9 cellular contexts compared by ENCODE assay signal in genomic region chr10:102400061-102400460, GRCh38. TPM values are rescaled to one million over a fixed set of nuclear protein-coding genes. Genes with fewer than 3 reads are reported as not detected.
DNase-seq lines count a peak whose midpoint lies in the region; ATAC-seq, FAIRE-seq and TF ChIP-seq lines count a peak whose summit lies in the region.
"Had no signal": no experiment of that assay in that cellular context is flagged by ENCODE, and none has a peak within 500 bp of the region (broad histone marks: within the 10 kb centered on the region; RNA-seq: fewer than 3 reads in every experiment).

No MANE protein-coding gene starts in this region.

- H3K79me2 ChIP-seq in OCI-LY1 (ENCODE audit: insufficient read depth, low read length), result no peaks in the 10 kb centered on the region
- no peaks in the 10 kb centered on the region for H3K79me2 ChIP-seq in H1 (ENCODE audit: control insufficient read depth in 1 of 2, insufficient read depth in 2 of 2, low read length in 2 of 2)

- H3F3A ChIP-seq in OCI-LY1 (ENCODE audit: insufficient read depth, low read length), result no peaks in the 10 kb centered on the region

- 90% methylated on average over 17 of the region's 18 CpGs; no CpG with 5 or more reads in 1 of the 2 experiments for WGBS in H1 (ENCODE audit: extremely low coverage in 1 of 2, insufficient coverage in 1 of 2, insufficient read length in 1 of 2, insufficient replicate concordance in 2 of 2, low coverage in 1 of 2, low lambda C conversion rate in 2 of 2, missing lambda C conversion rate in 1 of 2), 2 experiments

- POLR2A ChIA-PET in activated CD4-positive, alpha-beta T cell treated with anti-CD3 and anti-CD28 coated beads for 36 hours (lab: Charles Lee), result interaction anchor here (0.6 to 1.0 kb wide), 2 partner anchors 32 to 35 kb away, joined by 3 to 4 read pairs; partner anchors contain the start of gene CUEDC2
- POLR2A ChIA-PET in H1 (lab: Charles Lee; ENCODE audit: partially characterized antibody), result interaction anchor here (0.6 to 6.1 kb wide), 13 partner anchors 7 to 286 kb away, joined by 3 to 38 read pairs (median 4); partner anchors contain the start of genes CUEDC2 and FBXL15

- H3K4me3 Mint-ChIP-seq in activated CD4-positive, alpha-beta T cell treated with anti-CD3 and anti-CD28 coated beads for 36 hours, result peak overlapping the region; percentile 95
- H3K4me3 Mint-ChIP-seq in stimulated activated naive B cell treated with anti-CD40 and anti-IgM and Interleukin-4, amounts not matched to agents 10 μg/mL and 1 μg/mL and 100 μg/mL, for 72 hours, result peak overlapping the region; percentile 92 to 97

- peaks cover 6% of the 10 kb centered on the region; the same call in 1 of the 2 replicates for H3K23me2 ChIP-seq in H1 (ENCODE audit: low read depth, low read length)

- H3K9me3 Mint-ChIP-seq in activated CD4-positive, alpha-beta T cell treated with anti-CD3 and anti-CD28 coated beads for 36 hours (ENCODE audit: low read depth), result no peaks in the 10 kb centered on the region
- no peaks in the 10 kb centered on the region for H3K9me3 Mint-ChIP-seq in stimulated activated naive B cell treated with anti-CD40 and anti-IgM and Interleukin-4, amounts not matched to agents 10 μg/mL and 1 μg/mL and 100 μg/mL, for 72 hours

- peak overlapping the region; percentile 95; the same call in 1 of the 2 replicates for H2BK15ac ChIP-seq in H1 (ENCODE audit: low read length)

- TF ChIP-seq RAD21 in H1 (IDR thresholded peaks at IDR 0.05 in 1 of 2, conservative IDR thresholded peaks at IDR 0.05 in 1 of 2; ENCODE audit: low read depth in 2 of 2, low read length in 2 of 2), result no peak

- H2BK5ac ChIP-seq in H1 (ENCODE audit: low read depth, low read length), result 0 out of 2 replicates have a peak overlapping the region, but pooled peaks have one; percentile 66

- no peaks in the 10 kb centered on the region for H4K20me1 ChIP-seq in OCI-LY1 (ENCODE audit: insufficient read depth, low read length)
- peaks cover 6 to 10% of the 10 kb centered on the region in 2 experiments for H4K20me1 ChIP-seq in H1 (replicated peaks in 1 of 2; ENCODE audit: control insufficient read depth in 1 of 2, insufficient read depth in 2 of 2, low read length in 2 of 2)

- no peak overlapping the region for H2BK120ac ChIP-seq in H1 (replicated peaks; ENCODE audit: low read depth, low read length)

- H3K27me3 ChIP-seq in OCI-LY1 (ENCODE audit: insufficient read depth, low read length), result no peaks in the 10 kb centered on the region
- peaks cover 0 to 8% (median 4%) of the 10 kb centered on the region in 4 experiments; a peak in 6 of 7 replicates for H3K27me3 ChIP-seq in H1 (replicated peaks in 1 of 4; ENCODE audit: control insufficient read depth in 3 of 4, extremely low read depth in 1 of 4, insufficient read depth in 3 of 4, low read length in 3 of 4)
- H3K27me3 ChIP-seq: pancreas had no signal

- H4K8ac ChIP-seq in H1 (ENCODE audit: extremely low read depth, insufficient read depth, low read length), result peak overlapping the region; percentile 71; the same call in 1 of the 2 replicates

- no peaks in the 10 kb centered on the region for H3K9me2 ChIP-seq in OCI-LY1 (ENCODE audit: low read depth, low read length)

- no peak overlapping the region for H3K14ac ChIP-seq in H1 (ENCODE audit: insufficient read length)

- TF ChIP-seq EP300 in H1 (IDR thresholded peaks at IDR 0.05; ENCODE audit: borderline replicate concordance in 1 of 2, low read depth in 2 of 2, low read length in 2 of 2), result no peak

- peak overlapping the region; percentile 81 for H4K91ac ChIP-seq in H1 (replicated peaks; ENCODE audit: insufficient read length, low read length)

- H3K27ac ChIP-seq in OCI-LY1 (ENCODE audit: low read depth, low read length, poor library complexity, severe bottlenecking) (no peak overlapping the region), H1 (ENCODE audit: low read depth, low read length) (no peak overlapping the region)

- no peak overlapping the region for H3K56ac ChIP-seq in H1 (replicated peaks; ENCODE audit: insufficient read length, low read depth, low read length)

- peak overlapping the region; percentile 59 for H3K4me3 ChIP-seq in OCI-LY1 (ENCODE audit: low read depth, low read length, poor library complexity, severe bottlenecking)
- peak overlapping the region in 1 of 4 experiments; percentile 70; a peak in 1 of 8 replicates for H3K4me3 ChIP-seq in H1 (ENCODE audit: extremely low read depth in 1 of 4, insufficient read depth in 2 of 4, low read depth in 3 of 4, low read length in 4 of 4)

- no peaks in the 10 kb centered on the region for H3K27me3 Mint-ChIP-seq in activated CD4-positive, alpha-beta T cell treated with anti-CD3 and anti-CD28 coated beads for 36 hours
- no peaks in the 10 kb centered on the region for H3K27me3 Mint-ChIP-seq in stimulated activated naive B cell treated with anti-CD40 and anti-IgM and Interleukin-4, amounts not matched to agents 10 μg/mL and 1 μg/mL and 100 μg/mL, for 72 hours

- peaks cover 60% of the 10 kb centered on the region for H3K36me3 Mint-ChIP-seq in activated CD4-positive, alpha-beta T cell treated with anti-CD3 and anti-CD28 coated beads for 36 hours (ENCODE audit: low read depth)
- peaks cover 50 to 77% of the 10 kb centered on the region in 2 donors for H3K36me3 Mint-ChIP-seq in stimulated activated naive B cell treated with anti-CD40 and anti-IgM and Interleukin-4, amounts not matched to agents 10 μg/mL and 1 μg/mL and 100 μg/mL, for 72 hours

- H3K4ac ChIP-seq in H1 (replicated peaks; ENCODE audit: insufficient read length, low read depth, low read length), result peak overlapping the region; percentile 53

- CTCF ChIA-PET in activated CD4-positive, alpha-beta T cell treated with anti-CD3 and anti-CD28 coated beads for 36 hours (lab: Charles Lee), result interaction anchor here (0.5 to 5.3 kb wide), 18 partner anchors 7 to 441 kb away, joined by 3 to 39 read pairs (median 6); partner anchors contain the start of genes C10orf95 and SUFU
- CTCF ChIA-PET in H1 (lab: Charles Lee; ENCODE audit: partially characterized antibody), result interaction anchor here (0.7 to 16.4 kb wide), 31 partner anchors 10 to 282 kb away, joined by 3 to 357 read pairs (median 4); partner anchors contain the start of genes ELOVL3, FBXL15, PITX3 and PSD

- H3K9me3 ChIP-seq in OCI-LY1 (ENCODE audit: low read length), result no peaks in the 10 kb centered on the region
- no peaks in the 10 kb centered on the region for H3K9me3 ChIP-seq in H1 (ENCODE audit: insufficient read depth in 2 of 2, low read depth in 1 of 2, low read length in 1 of 2)
- H3K9me3 ChIP-seq: pancreas had no signal

- H2BK12ac ChIP-seq in H1 (ENCODE audit: low read depth, low read length), result peak overlapping the region; percentile 87; the same call in 1 of the 2 replicates

- no peak for ATAC-seq in activated CD4-positive, alpha-beta T cell treated with anti-CD3 and anti-CD28 coated beads for 36 hours
- no peak for ATAC-seq in stimulated activated naive B cell treated with anti-CD40 and anti-IgM and Interleukin-4, amounts not matched to agents 10 μg/mL and 1 μg/mL and 100 μg/mL, for 72 hours (replicated peaks)

- H2BK20ac ChIP-seq in H1 (ENCODE audit: low read length), result no peak overlapping the region

- peak overlapping the region; percentile 67; the same call in 1 of the 2 replicates for H3K4me2 ChIP-seq in OCI-LY1 (ENCODE audit: low read length)
- H3K4me2 ChIP-seq in H1 (ENCODE audit: insufficient read depth in 1 of 2, low read depth in 2 of 2, low read length in 2 of 2), result peak overlapping the region; percentile 12 to 74; a peak in 3 of 4 replicates

- no peak for DNase-seq in activated CD4-positive, alpha-beta T cell treated with anti-CD3 and anti-CD28 coated beads for 36 hours
- DNase-seq in activated CD4-positive, alpha-beta T cell treated with anti-CD3 and anti-CD28 coated beads, Interleukin-2, amount 50 U/mL, for 48 hours, result no peak
- DNase-seq in H1 (ENCODE audit: low read depth in 1 of 2, low spot score in 2 of 2) (no peak), NCI-H2196 (lab: John Stamatoyannopoulos, UW; ENCODE audit: unreplicated experiment) (no peak), LoVo (ENCODE audit: low spot score) (no peak)
- DNase-seq in stimulated activated naive B cell treated with anti-CD40 and anti-IgM and Interleukin-4, amounts not matched to agents 10 μg/mL and 1 μg/mL and 100 μg/mL, for 72 hours, result no peak
- DNase-seq in stimulated activated CD4-positive, alpha-beta T cell treated with anti-CD3 and anti-CD28 coated beads, Interleukin-2, amount 100 ng/mL, for 24 hours, result no peak

- H3K4me1 ChIP-seq in OCI-LY1 (ENCODE audit: insufficient read depth, low read length, severe bottlenecking) (peaks cover 19% of the 10 kb centered on the region), H1 (replicated peaks in 1 of 4; ENCODE audit: control insufficient read depth in 3 of 4, insufficient read depth in 4 of 4, low read length in 3 of 4) (peaks cover 0 to 18% (median 10%) of the 10 kb centered on the region in 4 experiments; a peak in 6 of 7 replicates)

- no peak for TF ChIP-seq POLR2A in H1 (IDR thresholded peaks at IDR 0.05; ENCODE audit: control extremely low read depth in 1 of 2, low read depth in 2 of 2, low read length in 2 of 2)

- no peaks in the 10 kb centered on the region for H3K79me1 ChIP-seq in H1 (ENCODE audit: low read depth, low read length)

- H3K18ac ChIP-seq in H1 (ENCODE audit: extremely low read depth, low read length), result peak overlapping the region; percentile 90; the same call in 1 of the 2 replicates

- H3K23ac ChIP-seq in H1 (ENCODE audit: insufficient read length), result no peak overlapping the region

- H2AFZ ChIP-seq in OCI-LY1 (ENCODE audit: low read length) (no peak overlapping the region), H1 (ENCODE audit: low read length) (no peak overlapping the region)

- intact Hi-C loops in activated CD4-positive, alpha-beta T cell treated with anti-CD3 and anti-CD28 coated beads for 36 hours (cut with DNase I, micrococcal nuclease), result no loop called here

- H3K9ac ChIP-seq in OCI-LY1 (ENCODE audit: low read length), result no peak overlapping the region; the same call in 1 of the 2 replicates
- no peak overlapping the region for H3K9ac ChIP-seq in H1 (replicated peaks in 1 of 4; ENCODE audit: extremely low read depth in 1 of 4, low read depth in 3 of 4, low read length in 3 of 4)

- peak overlapping the region; percentile 69 for H4K5ac ChIP-seq in H1 (ENCODE audit: insufficient read length, low read depth, low read length)

- TF ChIP-seq CTCF in OCI-LY1 (IDR thresholded peaks at IDR 0.05; ENCODE audit: low read length) (no peak), H1 (IDR thresholded peaks at IDR 0.05; ENCODE audit: control extremely low read depth in 1 of 3, insufficient read depth in 1 of 3, low read depth in 1 of 3, low read length in 3 of 3) (no peak)

- H3K36me3 ChIP-seq in OCI-LY1 (ENCODE audit: insufficient read depth, low read length) (no peaks in the 10 kb centered on the region; the same call in 1 of the 2 replicates), H1 (ENCODE audit: control insufficient read depth in 2 of 4, insufficient read depth in 4 of 4, low read length in 3 of 4) (peaks cover 2 to 13% (median 8%) of the 10 kb centered on the region in 4 experiments; a peak in 6 of 8 replicates)
- H3K36me3 ChIP-seq: pancreas had no signal

- H3K4me1 Mint-ChIP-seq in activated CD4-positive, alpha-beta T cell treated with anti-CD3 and anti-CD28 coated beads for 36 hours, result peaks cover 41% of the 10 kb centered on the region
- peaks cover 39 to 76% of the 10 kb centered on the region in 2 donors for H3K4me1 Mint-ChIP-seq in stimulated activated naive B cell treated with anti-CD40 and anti-IgM and Interleukin-4, amounts not matched to agents 10 μg/mL and 1 μg/mL and 100 μg/mL, for 72 hours

- FAIRE-seq in H1 (lab: Jason Lieb, UNC), result no peak
- FAIRE-seq: pancreas had no signal

- no peak overlapping the region for H2AK5ac ChIP-seq in H1 (ENCODE audit: low read depth, low read length)

- H3K27ac Mint-ChIP-seq in activated CD4-positive, alpha-beta T cell treated with anti-CD3 and anti-CD28 coated beads for 36 hours, result peak overlapping the region; percentile 98
- H3K27ac Mint-ChIP-seq in stimulated activated naive B cell treated with anti-CD40 and anti-IgM and Interleukin-4, amounts not matched to agents 10 μg/mL and 1 μg/mL and 100 μg/mL, for 72 hours, result peak overlapping the region; percentile 93

RNA-seq across cellular contexts. Expression of gene NFKB2, which starts 4.6 kb away (rescaled TPM):
- total RNA-seq in activated CD4-positive, alpha-beta T cell treated with anti-CD3 and anti-CD28 coated beads for 36 hours, result 100 to 1,000 TPM; 228 to 238 TPM
- 18.7 and 20.4 TPM in 2 replicates for total RNA-seq in H1 (2021; fragmentation: NEBNext Ultra II Directional; extraction: Animal tissue kit (Norgen Biotek cat#: 25700))
- polyA plus RNA-seq in H1 (2011; rRNA removed), result 31.4 and 34.5 TPM in 2 replicates
- polyA plus RNA-seq in H1 (2011; cell fraction: cytosol; rRNA removed), result 26.8 TPM
- polyA plus RNA-seq in H1 (2011; cell fraction: nucleus; rRNA removed), result 78.0 TPM
- polyA plus RNA-seq in H1 (2012, experiment 1 of 2), result 25.2 to 41.2 TPM (median 38.4 TPM) in 4 replicates
- polyA plus RNA-seq in H1 (2012, experiment 2 of 2), result 27.3 TPM
- 7.1 TPM for polyA plus RNA-seq in H1 (2013, experiment 1 of 2)
- polyA plus RNA-seq in H1 (2013, experiment 2 of 2), result 5.6 TPM
- polyA minus RNA-seq in H1 (2011; rRNA and poly(A)+ RNA removed), result 13.4 and 14.3 TPM in 2 replicates
- 20.0 TPM for polyA minus RNA-seq in H1 (2011; cell fraction: cytosol; rRNA and poly(A)+ RNA removed)
- polyA minus RNA-seq in H1 (2011; cell fraction: nucleus; rRNA and poly(A)+ RNA removed), result 18.3 TPM

RNA-seq across cellular contexts. Expression of gene PSD, which starts 18.5 kb away (rescaled TPM):
- 10 to 100 TPM in 1 of 2 experiments, 1 to 10 TPM in 1; 9.1 to 11.2 TPM for total RNA-seq in activated CD4-positive, alpha-beta T cell treated with anti-CD3 and anti-CD28 coated beads for 36 hours
- 5.6 and 6.0 TPM in 2 replicates for total RNA-seq in H1 (2021; fragmentation: NEBNext Ultra II Directional; extraction: Animal tissue kit (Norgen Biotek cat#: 25700))
- polyA plus RNA-seq in H1 (2011; rRNA removed), result 5.4 and 8.0 TPM in 2 replicates
- polyA plus RNA-seq in H1 (2011; cell fraction: cytosol; rRNA removed), result 6.0 TPM
- polyA plus RNA-seq in H1 (2011; cell fraction: nucleus; rRNA removed), result 30.7 TPM
- 5.8 to 8.4 TPM (median 7.1 TPM) in 4 replicates for polyA plus RNA-seq in H1 (2012, experiment 1 of 2)
- polyA plus RNA-seq in H1 (2012, experiment 2 of 2), result 4.3 TPM
- polyA plus RNA-seq in H1 (2013, experiment 1 of 2), result 4.1 TPM
- polyA plus RNA-seq in H1 (2013, experiment 2 of 2), result 2.9 TPM
- polyA minus RNA-seq in H1 (2011; rRNA and poly(A)+ RNA removed), result 2.6 and 3.0 TPM in 2 replicates
- polyA minus RNA-seq in H1 (2011; cell fraction: cytosol; rRNA and poly(A)+ RNA removed), result 2.9 TPM
- 9.0 TPM for polyA minus RNA-seq in H1 (2011; cell fraction: nucleus; rRNA and poly(A)+ RNA removed)

RNA-seq across cellular contexts. Expression of gene FBXL15, which starts 20.6 kb away (rescaled TPM):
- total RNA-seq in activated CD4-positive, alpha-beta T cell treated with anti-CD3 and anti-CD28 coated beads for 36 hours, result 10 to 100 TPM in 1 of 2 experiments, 1 to 10 TPM in 1; 5.4 to 11.9 TPM
- 11.3 and 15.4 TPM in 2 replicates for total RNA-seq in H1 (2021; fragmentation: NEBNext Ultra II Directional; extraction: Animal tissue kit (Norgen Biotek cat#: 25700))
- polyA plus RNA-seq in H1 (2011; rRNA removed), result 22.6 and 29.2 TPM in 2 replicates
- 24.4 TPM for polyA plus RNA-seq in H1 (2011; cell fraction: cytosol; rRNA removed)
- 29.1 TPM for polyA plus RNA-seq in H1 (2011; cell fraction: nucleus; rRNA removed)
- polyA plus RNA-seq in H1 (2012, experiment 1 of 2), result 6.3 to 17.2 TPM (median 16.5 TPM) in 4 replicates
- polyA plus RNA-seq in H1 (2012, experiment 2 of 2), result 12.9 TPM
- 8.9 TPM for polyA plus RNA-seq in H1 (2013, experiment 1 of 2)
- 8.0 TPM for polyA plus RNA-seq in H1 (2013, experiment 2 of 2)
- 1.7 and 1.8 TPM in 2 replicates for polyA minus RNA-seq in H1 (2011; rRNA and poly(A)+ RNA removed)
- 9.8 TPM for polyA minus RNA-seq in H1 (2011; cell fraction: cytosol; rRNA and poly(A)+ RNA removed)
- 9.6 TPM for polyA minus RNA-seq in H1 (2011; cell fraction: nucleus; rRNA and poly(A)+ RNA removed)

RNA-seq across cellular contexts. Expression of gene CUEDC2, which starts 32.3 kb away (rescaled TPM):
- 10 to 100 TPM; 60.8 to 72.7 TPM for total RNA-seq in activated CD4-positive, alpha-beta T cell treated with anti-CD3 and anti-CD28 coated beads for 36 hours
- total RNA-seq in H1 (2021; fragmentation: NEBNext Ultra II Directional; extraction: Animal tissue kit (Norgen Biotek cat#: 25700)), result 41.7 and 43.6 TPM in 2 replicates
- 55.2 and 66.7 TPM in 2 replicates for polyA plus RNA-seq in H1 (2011; rRNA removed)
- polyA plus RNA-seq in H1 (2011; cell fraction: cytosol; rRNA removed), result 64.7 TPM
- polyA plus RNA-seq in H1 (2011; cell fraction: nucleus; rRNA removed), result 85.7 TPM
- 34.9 to 55.7 TPM (median 49.6 TPM) in 4 replicates for polyA plus RNA-seq in H1 (2012, experiment 1 of 2)
- polyA plus RNA-seq in H1 (2012, experiment 2 of 2), result 50.4 TPM
- 59.5 TPM for polyA plus RNA-seq in H1 (2013, experiment 1 of 2)
- 62.0 TPM for polyA plus RNA-seq in H1 (2013, experiment 2 of 2)
- polyA minus RNA-seq in H1 (2011; rRNA and poly(A)+ RNA removed), result 15.2 and 16.5 TPM in 2 replicates
- 25.0 TPM for polyA minus RNA-seq in H1 (2011; cell fraction: cytosol; rRNA and poly(A)+ RNA removed)
- polyA minus RNA-seq in H1 (2011; cell fraction: nucleus; rRNA and poly(A)+ RNA removed), result 17.6 TPM

RNA-seq across cellular contexts. Expression of gene C10orf95, which starts 51.3 kb away (rescaled TPM):
- under 1 TPM; 0.27 to 0.32 TPM for total RNA-seq in activated CD4-positive, alpha-beta T cell treated with anti-CD3 and anti-CD28 coated beads for 36 hours
- total RNA-seq in H1 (2021; fragmentation: NEBNext Ultra II Directional; extraction: Animal tissue kit (Norgen Biotek cat#: 25700)), result 0.34 and 0.44 TPM in 2 replicates
- polyA plus RNA-seq in H1 (2011; rRNA removed), result 0.48 and 0.80 TPM in 2 replicates
- 0.41 TPM for polyA plus RNA-seq in H1 (2011; cell fraction: cytosol; rRNA removed)
- polyA plus RNA-seq in H1 (2011; cell fraction: nucleus; rRNA removed), result 0.40 TPM
- polyA plus RNA-seq in H1 (2012, experiment 1 of 2), result 1.8 to 2.5 TPM (median 2.2 TPM) in 4 replicates
- 0.34 TPM for polyA plus RNA-seq in H1 (2012, experiment 2 of 2)
- polyA plus RNA-seq in H1 (2013, experiment 1 of 2), result 0.32 TPM
- polyA plus RNA-seq in H1 (2013, experiment 2 of 2), result 0.35 TPM
- polyA minus RNA-seq in H1 (2011; rRNA and poly(A)+ RNA removed), result 0.49 and 0.76 TPM in 2 replicates
- not detected for polyA minus RNA-seq in H1 (2011; cell fraction: cytosol; rRNA and poly(A)+ RNA removed)
- not detected for polyA minus RNA-seq in H1 (2011; cell fraction: nucleus; rRNA and poly(A)+ RNA removed)

Comparison
In these comparisons a context has a peak if more than half of its experiments do, and no peak if none do; other contexts are left out.
1. RNA of gene NFKB2, which starts 4.6 kb away (total RNA-seq): 228 to 238 TPM in activated CD4-positive, alpha-beta T cell treated with anti-CD3 and anti-CD28 coated beads for 36 hours; 18.7 to 20.4 TPM in H1; every median in the first group is over 10 times any median in the second.